20 cellular contexts compared by ENCODE assay signal in the genomic region with DNA sequence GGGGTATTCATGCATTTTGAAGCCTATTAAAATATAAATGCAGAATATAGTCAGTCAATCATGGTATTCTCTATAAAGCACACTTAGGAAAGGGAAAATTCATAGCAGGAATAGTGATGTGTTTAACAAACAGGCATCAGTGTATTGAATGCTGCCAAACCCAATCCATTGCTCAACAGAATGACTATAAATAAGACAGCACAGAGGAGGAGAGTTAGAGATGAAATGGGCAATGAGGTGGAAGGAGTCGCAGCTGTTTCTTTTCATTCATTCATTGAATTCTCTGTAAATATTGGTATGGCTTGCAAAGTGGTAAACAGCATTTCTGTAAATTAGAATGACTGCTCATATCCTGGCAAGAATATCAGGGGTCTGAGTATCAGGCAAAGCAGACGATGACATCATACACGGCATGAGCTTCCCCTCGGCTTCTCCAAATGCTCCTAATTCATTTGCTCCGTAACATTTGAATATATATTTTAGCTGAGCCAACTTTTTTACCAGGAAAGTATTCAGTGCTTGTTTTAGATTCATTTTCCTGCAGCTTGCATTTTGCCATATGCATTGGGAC.
DNase-seq lines count a peak whose midpoint lies in the region; ATAC-seq, FAIRE-seq and TF ChIP-seq lines count a peak whose summit lies in the region.
"Had no signal": no experiment of that assay in that cellular context is flagged by ENCODE, and none has a peak within 500 bp of the region (broad histone marks: within the 10 kb centered on the region; RNA-seq: fewer than 3 reads in every experiment).

No MANE protein-coding gene starts in this region.

- CTCF ChIA-PET in Panc1 (lab: Charles Lee), result no interaction called here

- in situ Hi-C loops in Panc1 (cut with HindIII; ENCODE audit: low pct_unique_long_range_greater_than_20kb, low sequenced_read_pairs), result no loop called here

- ATAC-seq in Panc1 (no peak), HG02981 (IDR thresholded peaks at IDR 0.05; ENCODE audit: unreplicated experiment) (no peak)
- ATAC-seq: activated CD4-positive, CD25-positive, alpha-beta regulatory T cell treated with anti-CD3 and anti-CD28 coated beads, Interleukin-2, amount 50 U/mL, for 24 hours; heart left ventricle; T-helper 17 cell; upper lobe of right lung had no signal

- DNase-seq in DMS79 (lab: John Stamatoyannopoulos, UW) (peak; percentile 0), MG63 (peak; percentile 74), Panc1 (ENCODE audit: low read depth, low spot score) (no peak), fibroblast of the aortic adventitia (ENCODE audit: low read depth) (peak; percentile 16), esophagus squamous epithelium (lab: John Stamatoyannopoulos, UW) (no peak), frontal cortex (ENCODE audit: low spot score in 2 of 2) (no peak), UCSD-AML1 (lab: John Stamatoyannopoulos, UW; ENCODE audit: unreplicated experiment) (no peak)
- DNase-seq: activated gamma-delta T cell, aorta, C1 segment of cervical spinal cord, heart left ventricle, islet precursor cell, Kasumi-1, NCI-H1930, SHP77, T-helper 17 cell, upper lobe of right lung had no signal

- H3K36me3 ChIP-seq in MG63, result no peaks in the 10 kb centered on the region
- H3K36me3 ChIP-seq in Panc1 (ENCODE audit: control insufficient read depth, insufficient read depth, low read length), result no peaks in the 10 kb centered on the region
- no peaks in the 10 kb centered on the region for H3K36me3 ChIP-seq in esophagus squamous epithelium
- H3K36me3 ChIP-seq: heart left ventricle, upper lobe of right lung had no signal

- H3K4me1 ChIP-seq in Panc1 (ENCODE audit: control insufficient read depth, insufficient read depth, low read length), result peaks cover 26% of the 10 kb centered on the region
- peaks cover 0 to 33% (median 4%) of the 10 kb centered on the region in 3 donors for H3K4me1 ChIP-seq in esophagus squamous epithelium
- H3K4me1 ChIP-seq: heart left ventricle had no signal

- intact Hi-C loops in Panc1 (cut with micrococcal nuclease; ENCODE audit: unreplicated experiment) (no loop called here), esophagus squamous epithelium (cut with DNase I) (no loop called here)

- H3K9me3 ChIP-seq in MG63 (0 out of 2 replicates have a peak, but pooled peaks cover 2% of the 10 kb centered on the region), Panc1 (ENCODE audit: control insufficient read depth, insufficient read depth, low read depth, low read length) (peaks cover 5% of the 10 kb centered on the region; the same call in 1 of the 2 replicates), esophagus squamous epithelium (no peaks in the 10 kb centered on the region)
- H3K9me3 ChIP-seq: upper lobe of right lung had no signal

- TF ChIP-seq CTCF in Panc1 (IDR thresholded peaks at IDR 0.05), result no peak
- TF ChIP-seq CTCF in fibroblast of the aortic adventitia (IDR thresholded peaks at IDR 0.05; ENCODE audit: insufficient read depth, low read length), result no peak
- no peak for TF ChIP-seq CTCF in esophagus squamous epithelium (IDR thresholded peaks at IDR 0.05)

- no peak for FAIRE-seq in frontal cortex (lab: Jason Lieb, UNC)

- 85 to 87% methylated on average over 5 of the region's 5 CpGs for WGBS in esophagus squamous epithelium, 2 donors

- H3K4me3 ChIP-seq in MG63 (peak overlapping the region; percentile 7), Panc1 (ENCODE audit: low read depth in 2 of 2, low read length in 2 of 2) (peak overlapping the region in 1 of 2 experiments; percentile 6; a peak in 1 of 4 replicates), fibroblast of the aortic adventitia (ENCODE audit: low read depth, low read length) (no peak overlapping the region), esophagus squamous epithelium (no peak overlapping the region)
- H3K4me3 ChIP-seq: coronary artery, heart left ventricle, upper lobe of right lung had no signal

- no TSS peak for BruUV-seq in Panc1 (replicated peaks; lab: Mats Ljungman, UMichigan)

- H3K27me3 ChIP-seq in MG63 (no peaks in the 10 kb centered on the region), Panc1 (ENCODE audit: control insufficient read depth, insufficient read depth, low read length) (no peaks in the 10 kb centered on the region), esophagus squamous epithelium (no peaks in the 10 kb centered on the region)
- H3K27me3 ChIP-seq: upper lobe of right lung had no signal

- no peak for TF ChIP-seq POLR2A in esophagus squamous epithelium (IDR thresholded peaks at IDR 0.05)

- POLR2A ChIA-PET in Panc1 (lab: Charles Lee), result no interaction called here

- H3K27ac ChIP-seq in Panc1 (ENCODE audit: low read length), result peak overlapping the region; percentile 76; the same call in 1 of the 2 replicates
- H3K27ac ChIP-seq in esophagus squamous epithelium, result no peak overlapping the region
- H3K27ac ChIP-seq: coronary artery, heart left ventricle, upper lobe of right lung had no signal

Comparison
In these comparisons a context has a peak if more than half of its experiments do, and no peak if none do; other contexts are left out.
1. DNase-seq: peak in DMS79 (single experiment), MG63 (single experiment) and fibroblast of the aortic adventitia (single experiment); none in Panc1 (single experiment), esophagus squamous epithelium (single experiment), frontal cortex (0 of 2) and UCSD-AML1 (single experiment).